ENCODE assay signal across 10 cellular contexts in genomic region chr1:33383974-33384767, GRCh38. TPM values are rescaled to one million over a fixed set of nuclear protein-coding genes. Genes with fewer than 3 reads are reported as not detected.
DNase-seq lines count a peak whose midpoint lies in the region; ATAC-seq and TF ChIP-seq lines count a peak whose summit lies in the region.
"Had no signal": no experiment of that assay in that cellular context is flagged by ENCODE, and none has a peak within 500 bp of the region (broad histone marks: within the 10 kb centered on the region; RNA-seq: fewer than 3 reads in every experiment).

No MANE protein-coding gene starts in this region.

- peaks cover 28 to 52% (median 40%) of the 10 kb centered on the region in 3 donors for H3K4me1 ChIP-seq in skeletal muscle tissue (ENCODE audit: control insufficient read depth in 3 of 3, insufficient read depth in 3 of 3, low read length in 3 of 3)

- H3K9ac ChIP-seq in skeletal muscle tissue (ENCODE audit: low read depth in 1 of 3, low read length in 3 of 3): no peak overlapping the region

- peak; percentile 60 for ATAC-seq in SK-N-SH treated with all-trans-retinoic acid at 6 μM for 48 hours

- peak overlapping the region; percentile 15 for H3K27ac ChIP-seq in skeletal muscle tissue (ENCODE audit: low read depth, low read length)
- H3K27ac ChIP-seq: coronary artery had no signal

- no peak overlapping the region for H3K4me3 ChIP-seq in HFF-Myc (replicated peaks; ENCODE audit: low read depth, low read length)
- no peak overlapping the region for H3K4me3 ChIP-seq in skeletal muscle tissue (ENCODE audit: low read length in 3 of 3)
- H3K4me3 ChIP-seq: coronary artery had no signal

- no peaks in the 10 kb centered on the region for H3K27me3 ChIP-seq in skeletal muscle tissue (ENCODE audit: control insufficient read depth in 3 of 3, insufficient read depth in 3 of 3, low read length in 3 of 3)

- DNase-seq in HFF-Myc (ENCODE audit: extremely low read depth, low read depth): peak; percentile 52
- DNase-seq in foreskin melanocyte: peak; percentile 28
- DNase-seq in NCI-H2107 treated with DMSO at 0.1 percent for 48 hours (lab: John Stamatoyannopoulos, UW; ENCODE audit: unreplicated experiment): no peak
- no peak for DNase-seq in activated CD4-positive, alpha-beta T cell treated with anti-CD3 and anti-CD28 coated beads for 1 hour
- no peak for DNase-seq in SHP77 treated with DMSO at 0.1 percent for 48 hours (lab: John Stamatoyannopoulos, UW)
- DNase-seq: activated CD4-positive, alpha-beta T cell treated with anti-CD3 and anti-CD28 coated beads, Interleukin-2, amount 50 U/mL, for 48 hours; stimulated activated CD4-positive, alpha-beta T cell treated with anti-CD3 and anti-CD28 coated beads, Interleukin-4, amount 100 ng/mL, for 1 hour had no signal

- TF ChIP-seq CTCF in HFF-Myc (IDR thresholded peaks at IDR 0.05; ENCODE audit: low read depth, low read length, missing control alignments): no peak

- H3K36me3 ChIP-seq in skeletal muscle tissue (ENCODE audit: control insufficient read depth in 3 of 3, insufficient read depth in 3 of 3, low read length in 3 of 3): no peaks in the 10 kb centered on the region

- no peaks in the 10 kb centered on the region for H3K9me3 ChIP-seq in skeletal muscle tissue (ENCODE audit: control insufficient read depth in 3 of 3, low read length in 3 of 3)

TF ChIP-seq in SK-N-SH treated with all-trans-retinoic acid at 6 μM for 48 hours, 23 proteins besides CTCF, POLR2A, EP300 and RAD21:
- TF ChIP-seq SNAI2 (CRISPR knock-in tag; IDR thresholded peaks at IDR 0.05) (no peak), CREB5 (CRISPR knock-in tag; IDR thresholded peaks at IDR 0.05; ENCODE audit: low read depth) (no peak), TCF4 (CRISPR knock-in tag; IDR thresholded peaks at IDR 0.05; ENCODE audit: borderline replicate concordance) (no peak), PATZ1 (CRISPR knock-in tag; IDR thresholded peaks at IDR 0.05; ENCODE audit: borderline replicate concordance) (no peak), ESRRG (CRISPR knock-in tag; IDR thresholded peaks at IDR 0.05) (no peak), ZFP3 (CRISPR knock-in tag; IDR thresholded peaks at IDR 0.05) (no peak)
TF ChIP-seq in SK-N-SH treated with all-trans-retinoic acid at 6 μM for 48 hours: peak in this region for 0.

RNA-seq across cellular contexts. Expression of gene PHC2, which starts 46.7 kb away (rescaled TPM):
- 31.3 TPM for total RNA-seq in skeletal muscle tissue

Comparison
In these comparisons a context has a peak if more than half of its experiments do, and no peak if none do; other contexts are left out.
1. DNase-seq: peak in HFF-Myc (single experiment) and foreskin melanocyte (single experiment); none in NCI-H2107 treated with DMSO at 0.1 percent for 48 hours (single experiment), activated CD4-positive, alpha-beta T cell treated with anti-CD3 and anti-CD28 coated beads for 1 hour (single experiment) and SHP77 treated with DMSO at 0.1 percent for 48 hours (single experiment).